ENCODE assay signal across 8 cellular contexts in the genomic region with DNA sequence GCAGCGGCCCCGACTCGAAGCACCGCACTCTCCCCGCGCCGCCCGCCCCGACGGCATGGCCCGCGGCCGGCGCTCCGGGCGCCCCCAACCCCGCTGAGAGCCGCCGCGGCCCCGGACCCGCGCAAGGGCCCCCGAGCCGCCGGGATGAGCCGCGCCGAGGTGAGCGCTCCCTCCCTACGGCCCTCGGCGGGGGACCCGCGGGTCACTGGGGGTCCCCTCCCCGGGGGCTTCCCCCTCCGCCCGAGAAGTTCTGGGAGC. TPM values are rescaled to one million over a fixed set of nuclear protein-coding genes. Genes with fewer than 3 reads are reported as not detected.
DNase-seq lines count a peak whose midpoint lies in the region; ATAC-seq and TF ChIP-seq lines count a peak whose summit lies in the region.

No MANE protein-coding gene starts in this region.

- H3K9ac ChIP-seq in fibroblast of lung (ENCODE audit: insufficient read depth, low read length) = peak overlapping the region; percentile 98

- no peaks in the 10 kb centered on the region for H4K20me1 ChIP-seq in fibroblast of lung (ENCODE audit: control insufficient read depth, extremely low read depth, insufficient read depth, low read length)

- DNase-seq in activated CD8-positive, alpha-beta memory T cell treated with anti-CD3 and anti-CD28 coated beads for 48 hours (ENCODE audit: low read depth in 2 of 3, low spot score in 2 of 3) = peak in 2 of 3 experiments; percentile 11 to 23
- DNase-seq in activated CD8-positive, alpha-beta memory T cell treated with anti-CD3 and anti-CD28 coated beads, Interleukin-2, amount 50 U/mL, for 4 hours = no peak
- DNase-seq in RWPE1 (ENCODE audit: low spot score) (no peak), fibroblast of lung (ENCODE audit: low read depth in 2 of 2) (no peak), iPS-NIHi7 (ENCODE audit: extremely low spot score) (no peak), left lobe of liver (ENCODE audit: low spot score) (no peak), inferior parietal cortex (ENCODE audit: extremely low spot score) (no peak)

- H3K4me3 ChIP-seq in fibroblast of lung (replicated peaks in 1 of 4; ENCODE audit: control extremely low read depth in 1 of 4, insufficient read depth in 1 of 4, low read depth in 3 of 4, low read length in 4 of 4) = peak overlapping the region; percentile 57 to 82 (median 74)
- peak overlapping the region; percentile 53 to 75 (median 67) for H3K4me3 ChIP-seq in skin epidermis

- no peaks in the 10 kb centered on the region for H3K9me3 ChIP-seq in fibroblast of lung (ENCODE audit: control insufficient read depth, insufficient read depth, low read depth, low read length)

- H3K4me2 ChIP-seq in fibroblast of lung (ENCODE audit: extremely low read depth, insufficient read depth, low read length) = no peak overlapping the region

- peak overlapping the region; percentile 94 for H3K27ac ChIP-seq in RWPE1
- peak overlapping the region; percentile 95 for H3K27ac ChIP-seq in fibroblast of lung (ENCODE audit: insufficient read depth, low read length)
- peak overlapping the region in 20 of 21 experiments; percentile 17 to 97 (median 88) for H3K27ac ChIP-seq in skin epidermis

- peaks cover 45% of the 10 kb centered on the region for H3K79me2 ChIP-seq in fibroblast of lung (ENCODE audit: control insufficient read depth, insufficient read depth, low read length)

- TF ChIP-seq CTCF in RWPE1 (conservative IDR thresholded peaks at IDR 0.05; ENCODE audit: low read depth) (no peak), fibroblast of lung (conservative IDR thresholded peaks at IDR 0.05 in 1 of 2, IDR thresholded peaks at IDR 0.05 in 1 of 2; ENCODE audit: low read depth in 1 of 2, low read length in 2 of 2) (no peak)

- H2AFZ ChIP-seq in fibroblast of lung (ENCODE audit: low read length) = no peak overlapping the region

- H3K4me1 ChIP-seq in fibroblast of lung (ENCODE audit: control insufficient read depth, extremely low read depth, insufficient read depth, low read length) = peaks cover 7% of the 10 kb centered on the region

- POLR2A ChIA-PET in RWPE1 (lab: Yijun Ruan, JAX; ENCODE audit: low non-redundant PET) = interaction anchor here (1.0 kb wide), 1 partner anchor 119 kb away, joined by 4 read pairs; no protein-coding TSS in a partner anchor

- no peaks in the 10 kb centered on the region for H3K27me3 ChIP-seq in fibroblast of lung (ENCODE audit: control insufficient read depth, insufficient read depth, low read length)

- CTCF ChIA-PET in RWPE1 (lab: Yijun Ruan, JAX) = interaction anchor here (0.6 to 1.5 kb wide), 4 partner anchors 9 to 207 kb away, joined by 5 to 10 read pairs (median 9); no protein-coding TSS in a partner anchor

- no peak for ATAC-seq in left lobe of liver

- no peaks in the 10 kb centered on the region for H3K36me3 ChIP-seq in fibroblast of lung (ENCODE audit: control insufficient read depth, insufficient read depth, low read length)

RNA-seq across cellular contexts. Expression of a gene that starts 0.8 kb away (rescaled TPM):
- 25.9 and 39.8 TPM in 2 replicates for total RNA-seq in fibroblast of lung
- polyA plus RNA-seq in fibroblast of lung = 9.3 and 12.2 TPM in 2 replicates
- polyA plus RNA-seq in fibroblast of lung (2012) = 25.1 and 29.4 TPM in 2 replicates
- 52.1 and 114 TPM in 2 replicates for polyA minus RNA-seq in fibroblast of lung (ENCODE audit: low replicate concordance)
- total RNA-seq in left lobe of liver = 25.9 TPM

RNA-seq across cellular contexts. Expression of a gene that starts 56.4 kb away (rescaled TPM):
- total RNA-seq in fibroblast of lung = 18.2 and 23.0 TPM in 2 replicates
- 11.7 and 15.8 TPM in 2 replicates for polyA plus RNA-seq in fibroblast of lung
- 16.4 and 18.5 TPM in 2 replicates for polyA plus RNA-seq in fibroblast of lung (2012)
- polyA minus RNA-seq in fibroblast of lung (ENCODE audit: low replicate concordance) = 0.74 and 1.3 TPM in 2 replicates
- 6.1 TPM for total RNA-seq in left lobe of liver

Comparison
In these comparisons a context has a peak if more than half of its experiments do, and no peak if none do; other contexts are left out.
1. DNase-seq: peak in activated CD8-positive, alpha-beta memory T cell treated with anti-CD3 and anti-CD28 coated beads for 48 hours (2 of 3); none in activated CD8-positive, alpha-beta memory T cell treated with anti-CD3 and anti-CD28 coated beads, Interleukin-2, amount 50 U/mL, for 4 hours (single experiment), RWPE1 (single experiment), fibroblast of lung (0 of 2), iPS-NIHi7 (single experiment), left lobe of liver (single experiment) and inferior parietal cortex (single experiment).
2. Peak in every context shown above with its lines, with median percentiles within 50 percentile points of each other: H3K27ac ChIP-seq.